In genomic region chr3:194273396-194274310, GRCh38 we compare ENCODE assay signal across 17 cellular contexts.
DNase-seq lines count a peak whose midpoint lies in the region; ATAC-seq, FAIRE-seq and TF ChIP-seq lines count a peak whose summit lies in the region.
"Had no signal": no experiment of that assay in that cellular context is flagged by ENCODE, and none has a peak within 500 bp of the region (broad histone marks: within the 10 kb centered on the region; RNA-seq: fewer than 3 reads in every experiment).

No MANE protein-coding gene starts in this region.

- CTCF ChIA-PET in WTC11 (lab: Charles Lee): interaction anchor here (0.7 to 1.9 kb wide), 5 partner anchors 14 to 132 kb away, joined by 3 to 8 read pairs (median 4); no protein-coding TSS in a partner anchor

- POLR2A ChIA-PET in WTC11 (lab: Charles Lee): no interaction called here

- H3K27me3 Mint-ChIP-seq in WTC11 (ENCODE audit: low read depth): peaks cover under 1% of the 10 kb centered on the region; the same call in 1 of the 2 replicates
- H3K27me3 Mint-ChIP-seq: activated naive CD8-positive, alpha-beta T cell had no signal

- no peak for FAIRE-seq in RCC 7860 (lab: Jason Lieb, UNC)
- FAIRE-seq: bronchial epithelial cell had no signal

- H3K4me3 ChIP-seq in lower lobe of right lung (no peak overlapping the region), stomach smooth muscle (ENCODE audit: low read length in 2 of 2) (no peak overlapping the region)
- H3K4me3 ChIP-seq: left lung, right lobe of liver, SJSA1 had no signal

- H3K9me3 ChIP-seq in lower lobe of right lung (no peaks in the 10 kb centered on the region), stomach smooth muscle (ENCODE audit: control insufficient read depth in 2 of 2, low read length in 2 of 2) (no peaks in the 10 kb centered on the region)
- H3K9me3 ChIP-seq: left lung, right lobe of liver, SJSA1 had no signal

- no peak overlapping the region for H3K4me3 Mint-ChIP-seq in WTC11
- H3K4me3 Mint-ChIP-seq: activated naive CD8-positive, alpha-beta T cell had no signal

- H3K9ac ChIP-seq in stomach smooth muscle (ENCODE audit: low read length in 2 of 2): no peak overlapping the region

- peaks cover 6% of the 10 kb centered on the region for H3K36me3 Mint-ChIP-seq in WTC11
- H3K36me3 Mint-ChIP-seq: activated naive CD8-positive, alpha-beta T cell had no signal

- no peak for TF ChIP-seq CTCF in WTC11 (IDR thresholded peaks at IDR 0.05)
- no peak for TF ChIP-seq CTCF in lower lobe of right lung (IDR thresholded peaks at IDR 0.05)
- no peak for TF ChIP-seq CTCF in foreskin keratinocyte (conservative IDR thresholded peaks at IDR 0.05)

- DNase-seq in NCI-H2196 treated with DMSO at 0.1 percent for 48 hours (lab: John Stamatoyannopoulos, UW; ENCODE audit: unreplicated experiment) (peak; percentile 20), WTC11 (ENCODE audit: low spot score) (peak; percentile 8), lower lobe of right lung (peak; percentile 42), hypothalamus (lab: John Stamatoyannopoulos, UW) (no peak), foreskin keratinocyte (no peak), RCC 7860 (ENCODE audit: low spot score) (no peak)
- DNase-seq: activated CD4-positive, alpha-beta T cell treated with anti-CD3 and anti-CD28 coated beads for 48 hours; activated CD8-positive, alpha-beta memory T cell treated with anti-CD3 and anti-CD28 coated beads, Interleukin-2, amount 50 U/mL, for 48 hours; effector CD8-positive, alpha-beta T cell; left lung; NCI-H1694 had no signal

- no peaks in the 10 kb centered on the region for H3K36me3 ChIP-seq in lower lobe of right lung
- no peaks in the 10 kb centered on the region for H3K36me3 ChIP-seq in stomach smooth muscle (ENCODE audit: control insufficient read depth in 2 of 2, insufficient read depth in 2 of 2, low read length in 2 of 2)
- H3K36me3 ChIP-seq: left lung, right lobe of liver, SJSA1 had no signal

- H3K27ac ChIP-seq in lower lobe of right lung (no peak overlapping the region), stomach smooth muscle (ENCODE audit: low read length) (peak overlapping the region; percentile 58), foreskin keratinocyte (no peak overlapping the region)
- H3K27ac ChIP-seq: left lung, right lobe of liver, SJSA1 had no signal

- H3K4me1 ChIP-seq in lower lobe of right lung (peaks cover 53% of the 10 kb centered on the region), stomach smooth muscle (ENCODE audit: control insufficient read depth, insufficient read depth, low read length) (peaks cover 64% of the 10 kb centered on the region), foreskin keratinocyte (no peaks in the 10 kb centered on the region)
- H3K4me1 ChIP-seq: SJSA1 had no signal

- intact Hi-C loops in lower lobe of right lung (cut with DNase I): no loop called here

- peaks cover 6% of the 10 kb centered on the region for H3K9me3 Mint-ChIP-seq in WTC11

- no peak overlapping the region for H3K27ac Mint-ChIP-seq in WTC11
- H3K27ac Mint-ChIP-seq: activated naive CD8-positive, alpha-beta T cell had no signal

- ATAC-seq in WTC11 (no peak), lower lobe of right lung (no peak), foreskin keratinocyte (no peak), GM19395 (IDR thresholded peaks at IDR 0.05; ENCODE audit: unreplicated experiment) (no peak)
- ATAC-seq: left lung, right lobe of liver had no signal

- H3K27me3 ChIP-seq in lower lobe of right lung (ENCODE audit: low read depth): no peaks in the 10 kb centered on the region
- no peaks in the 10 kb centered on the region for H3K27me3 ChIP-seq in stomach smooth muscle (ENCODE audit: control insufficient read depth in 1 of 2, insufficient read depth in 2 of 2, low read length in 2 of 2)
- H3K27me3 ChIP-seq in foreskin keratinocyte: no peaks in the 10 kb centered on the region
- H3K27me3 ChIP-seq: left lung, right lobe of liver, SJSA1 had no signal

- H3K4me1 Mint-ChIP-seq in WTC11: peaks cover 45% of the 10 kb centered on the region

TF ChIP-seq in WTC11, 78 proteins besides CTCF, POLR2A, EP300 and RAD21:
- TF ChIP-seq NFYB (CRISPR knock-in tag; conservative IDR thresholded peaks at IDR 0.05; ENCODE audit: low read depth) (no peak), JUN (CRISPR knock-in tag; IDR thresholded peaks at IDR 0.05) (no peak), GRHL2 (CRISPR knock-in tag; IDR thresholded peaks at IDR 0.05; ENCODE audit: insufficient replicate concordance, severe bottlenecking) (no peak), ZMAT4 (CRISPR knock-in tag; IDR thresholded peaks at IDR 0.05) (no peak), FOXP1 (CRISPR knock-in tag; IDR thresholded peaks at IDR 0.05; ENCODE audit: borderline replicate concordance) (no peak), JAZF1 (CRISPR knock-in tag; IDR thresholded peaks at IDR 0.05) (no peak), PRDM15 (CRISPR knock-in tag; IDR thresholded peaks at IDR 0.05) (no peak), NR2C2 (CRISPR knock-in tag; IDR thresholded peaks at IDR 0.05) (no peak), EMX1 (CRISPR knock-in tag; IDR thresholded peaks at IDR 0.05) (no peak), OVOL2 (CRISPR knock-in tag; IDR thresholded peaks at IDR 0.05; ENCODE audit: borderline replicate concordance) (no peak), GABPB1 (CRISPR knock-in tag; IDR thresholded peaks at IDR 0.05) (no peak), ZNF423 (CRISPR knock-in tag; IDR thresholded peaks at IDR 0.05) (no peak), ATF2 (CRISPR knock-in tag; IDR thresholded peaks at IDR 0.05; ENCODE audit: borderline replicate concordance, low read depth) (no peak)
- TF ChIP-seq, protein P1, sequence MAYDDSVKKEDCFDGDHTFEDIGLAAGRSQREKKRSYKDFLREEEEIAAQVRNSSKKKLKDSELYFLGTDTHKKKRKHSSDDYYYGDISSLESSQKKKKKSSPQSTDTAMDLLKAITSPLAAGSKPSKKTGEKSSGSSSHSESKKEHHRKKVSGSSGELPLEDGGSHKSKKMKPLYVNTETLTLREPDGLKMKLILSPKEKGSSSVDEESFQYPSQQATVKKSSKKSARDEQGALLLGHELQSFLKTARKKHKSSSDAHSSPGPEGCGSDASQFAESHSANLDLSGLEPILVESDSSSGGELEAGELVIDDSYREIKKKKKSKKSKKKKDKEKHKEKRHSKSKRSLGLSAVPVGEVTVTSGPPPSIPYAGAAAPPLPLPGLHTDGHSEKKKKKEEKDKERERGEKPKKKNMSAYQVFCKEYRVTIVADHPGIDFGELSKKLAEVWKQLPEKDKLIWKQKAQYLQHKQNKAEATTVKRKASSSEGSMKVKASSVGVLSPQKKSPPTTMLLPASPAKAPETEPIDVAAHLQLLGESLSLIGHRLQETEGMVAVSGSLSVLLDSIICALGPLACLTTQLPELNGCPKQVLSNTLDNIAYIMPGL (CRISPR knock-in tag; IDR thresholded peaks at IDR 0.05): no peak
- TF ChIP-seq, protein P2, sequence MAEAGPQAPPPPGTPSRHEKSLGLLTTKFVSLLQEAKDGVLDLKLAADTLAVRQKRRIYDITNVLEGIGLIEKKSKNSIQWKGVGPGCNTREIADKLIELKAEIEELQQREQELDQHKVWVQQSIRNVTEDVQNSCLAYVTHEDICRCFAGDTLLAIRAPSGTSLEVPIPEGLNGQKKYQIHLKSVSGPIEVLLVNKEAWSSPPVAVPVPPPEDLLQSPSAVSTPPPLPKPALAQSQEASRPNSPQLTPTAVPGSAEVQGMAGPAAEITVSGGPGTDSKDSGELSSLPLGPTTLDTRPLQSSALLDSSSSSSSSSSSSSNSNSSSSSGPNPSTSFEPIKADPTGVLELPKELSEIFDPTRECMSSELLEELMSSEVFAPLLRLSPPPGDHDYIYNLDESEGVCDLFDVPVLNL (CRISPR knock-in tag; IDR thresholded peaks at IDR 0.05; ENCODE audit: borderline replicate concordance, low read depth): no peak

Comparison
In these comparisons a context has a peak if more than half of its experiments do, and no peak if none do; other contexts are left out.
1. DNase-seq: peak in NCI-H2196 treated with DMSO at 0.1 percent for 48 hours (single experiment), WTC11 (single experiment) and lower lobe of right lung (single experiment); none in hypothalamus (0 of 51), foreskin keratinocyte (0 of 2) and RCC 7860 (single experiment).